Comparison of ENCODE assay signal across 18 cellular contexts in genomic region chr16:81482329-81483063, GRCh38. TPM values are rescaled to one million over a fixed set of nuclear protein-coding genes. Genes with fewer than 3 reads are reported as not detected.
DNase-seq lines count a peak whose midpoint lies in the region; ATAC-seq and TF ChIP-seq lines count a peak whose summit lies in the region.
"Had no signal": no experiment of that assay in that cellular context is flagged by ENCODE, and none has a peak within 500 bp of the region (broad histone marks: within the 10 kb centered on the region; RNA-seq: fewer than 3 reads in every experiment).

No MANE protein-coding gene starts in this region.

- no peaks in the 10 kb centered on the region for H3K27me3 Mint-ChIP-seq in type B pancreatic cell
- H3K27me3 Mint-ChIP-seq: activated CD8-positive, alpha-beta memory T cell treated with anti-CD3 and anti-CD28 coated beads, Interleukin-2, amount 10 ng/mL, durations not matched to agents 7 days and 5 days had no signal

- H3K27me3 ChIP-seq in right lobe of liver: no peaks in the 10 kb centered on the region

- H3K36me3 Mint-ChIP-seq in type B pancreatic cell: peaks cover 14% of the 10 kb centered on the region

- TF ChIP-seq CTCF in RWPE1 (conservative IDR thresholded peaks at IDR 0.05; ENCODE audit: low read depth): no peak
- TF ChIP-seq CTCF in right lobe of liver (IDR thresholded peaks at IDR 0.05): no peak
- no peak for TF ChIP-seq CTCF in type B pancreatic cell (conservative IDR thresholded peaks at IDR 0.05)

- no peak overlapping the region for H3K4me3 Mint-ChIP-seq in type B pancreatic cell
- H3K4me3 Mint-ChIP-seq: activated CD8-positive, alpha-beta memory T cell treated with anti-CD3 and anti-CD28 coated beads, Interleukin-2, amount 10 ng/mL, durations not matched to agents 7 days and 5 days had no signal

- H3K9me3 ChIP-seq in right lobe of liver: no peaks in the 10 kb centered on the region
- H3K9me3 ChIP-seq: psoas muscle had no signal

- CTCF ChIA-PET in RWPE1 (lab: Yijun Ruan, JAX): interaction anchor here (0.8 kb wide), 1 partner anchor 93 kb away, joined by 5 read pairs; no protein-coding TSS in a partner anchor

- H3K27ac Mint-ChIP-seq in type B pancreatic cell: peak overlapping the region; percentile 43
- H3K27ac Mint-ChIP-seq: activated CD8-positive, alpha-beta memory T cell treated with anti-CD3 and anti-CD28 coated beads, Interleukin-2, amount 10 ng/mL, durations not matched to agents 7 days and 5 days had no signal

- peaks cover 39% of the 10 kb centered on the region for H3K4me1 Mint-ChIP-seq in type B pancreatic cell (ENCODE audit: unreplicated experiment)

- no peak for TF ChIP-seq POLR2A in right lobe of liver (IDR thresholded peaks at IDR 0.05)

- POLR2A ChIA-PET in RWPE1 (lab: Yijun Ruan, JAX; ENCODE audit: low non-redundant PET): no interaction called here

- H3K36me3 ChIP-seq in right lobe of liver: no peaks in the 10 kb centered on the region

- no peak overlapping the region for H3K4me3 ChIP-seq in right lobe of liver
- H3K4me3 ChIP-seq: psoas muscle had no signal

- H3K27ac ChIP-seq in RWPE1 (peak overlapping the region; percentile 3; the same call in 1 of the 2 replicates), right lobe of liver (peak overlapping the region; percentile 13 to 59 (median 21))
- H3K27ac ChIP-seq: psoas muscle had no signal

- ATAC-seq in left ventricle myocardium superior (peak; percentile 9), left cardiac atrium (no peak), right lobe of liver (peak in 3 of 4 donors; percentile 2 to 27 (median 5)), HG03378 (IDR thresholded peaks at IDR 0.05; ENCODE audit: unreplicated experiment) (no peak)
- ATAC-seq: esophagus mucosa, psoas muscle had no signal

- H3K9me3 Mint-ChIP-seq in type B pancreatic cell: no peaks in the 10 kb centered on the region

- H3K4me1 ChIP-seq in right lobe of liver: peaks cover 0 to 42% (median 20%) of the 10 kb centered on the region in 4 donors
- H3K4me1 ChIP-seq: psoas muscle had no signal

- intact Hi-C loops in left ventricle myocardium superior (cut with micrococcal nuclease) (no loop called here), left cardiac atrium (cut with DNase I) (no loop called here), right lobe of liver (cut with DNase I) (no loop called here)

- DNase-seq in left ventricle myocardium superior (no peak), left cardiac atrium (no peak), RWPE1 (ENCODE audit: low spot score) (no peak), right lobe of liver (no peak), type B pancreatic cell (ENCODE audit: extremely low spot score, unreplicated experiment) (no peak), NOMO-1 treated with dmso at 0.1 percent for 144 hours (lab: John Stamatoyannopoulos, UW; ENCODE audit: unreplicated experiment) (no peak)
- DNase-seq in stimulated activated naive CD4-positive, alpha-beta T cell (lab: John Stamatoyannopoulos, UW): no peak
- DNase-seq: activated CD8-positive, alpha-beta memory T cell treated with anti-CD3 and anti-CD28 coated beads, Interleukin-2, amount 10 ng/mL, durations not matched to agents 7 days and 5 days; activated naive CD4-positive, alpha-beta T cell treated with anti-CD3 and anti-CD28 coated beads, Interleukin-2, amount 50 U/mL, for 16 hours; HCEC 1CT; hypothalamus; NCI-H1105 treated with DMSO at 0.1 percent for 48 hours; NCI-H510A treated with DMSO at 0.1 percent for 48 hours; stimulated activated CD4-positive, alpha-beta T cell treated with anti-CD3 and anti-CD28 coated beads, Interleukin-1b, Interleukin-23, amount 100 ng/mL, for 48 hours; T1000 had no signal

- 87% methylated on average over 3 of the region's 15 CpGs for whole genome bisulfite sequencing in right lobe of liver (ENCODE audit: insufficient coverage, low coverage, low lambda C conversion rate, missing lambda C conversion rate)

RNA-seq across cellular contexts. Expression of gene CMIP, which starts 37.9 kb away (rescaled TPM):
- total RNA-seq in left ventricle myocardium superior (9.7 TPM), left cardiac atrium (10 to 100 TPM; 18.1 to 34.9 TPM), right lobe of liver (10 to 100 TPM; 12.2 to 23.0 (median 16.5) TPM), type B pancreatic cell (ENCODE audit: low replicate concordance) (46.6 and 51.4 TPM in 2 replicates)

Comparison
In these comparisons a context has a peak if more than half of its experiments do, and no peak if none do; other contexts are left out.
1. ATAC-seq: peak in left ventricle myocardium superior (single experiment) and right lobe of liver (3 of 4); none in left cardiac atrium (0 of 2) and HG03378 (single experiment).